1 cellular context compared by ENCODE assay signal in the genomic region with DNA sequence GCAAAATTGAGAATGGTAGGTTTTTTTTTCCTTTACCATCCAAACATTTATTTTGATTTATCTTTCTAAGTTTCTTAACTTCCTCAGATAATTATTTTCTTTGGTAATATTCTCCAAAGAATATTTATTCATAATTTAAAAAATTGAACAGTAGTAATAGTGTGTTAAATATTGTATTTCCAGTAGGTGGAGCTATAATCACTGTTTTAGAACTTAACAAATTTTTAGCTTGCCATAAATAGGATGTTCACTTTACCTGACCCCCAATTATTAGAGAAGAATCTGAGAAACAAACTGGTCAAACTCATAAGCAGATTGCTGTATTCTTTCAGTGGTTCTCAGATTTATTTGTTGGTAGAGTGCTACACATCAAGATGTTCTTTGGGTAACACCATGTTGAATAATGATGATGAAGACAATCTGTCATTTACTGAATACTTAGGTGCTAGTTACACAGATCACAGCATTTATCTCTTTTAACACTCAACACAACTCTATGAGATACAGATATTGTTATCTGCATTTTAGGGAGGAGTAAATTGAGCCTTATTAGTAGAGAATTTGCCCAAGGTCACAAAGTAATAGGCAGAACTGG.
TF ChIP-seq lines count a peak whose summit lies in the region.

No MANE protein-coding gene starts in this region.

TF ChIP-seq in SK-N-SH, 30 proteins besides CTCF, POLR2A, EP300 and RAD21 (continued from another document):
- TF ChIP-seq, protein P1, sequence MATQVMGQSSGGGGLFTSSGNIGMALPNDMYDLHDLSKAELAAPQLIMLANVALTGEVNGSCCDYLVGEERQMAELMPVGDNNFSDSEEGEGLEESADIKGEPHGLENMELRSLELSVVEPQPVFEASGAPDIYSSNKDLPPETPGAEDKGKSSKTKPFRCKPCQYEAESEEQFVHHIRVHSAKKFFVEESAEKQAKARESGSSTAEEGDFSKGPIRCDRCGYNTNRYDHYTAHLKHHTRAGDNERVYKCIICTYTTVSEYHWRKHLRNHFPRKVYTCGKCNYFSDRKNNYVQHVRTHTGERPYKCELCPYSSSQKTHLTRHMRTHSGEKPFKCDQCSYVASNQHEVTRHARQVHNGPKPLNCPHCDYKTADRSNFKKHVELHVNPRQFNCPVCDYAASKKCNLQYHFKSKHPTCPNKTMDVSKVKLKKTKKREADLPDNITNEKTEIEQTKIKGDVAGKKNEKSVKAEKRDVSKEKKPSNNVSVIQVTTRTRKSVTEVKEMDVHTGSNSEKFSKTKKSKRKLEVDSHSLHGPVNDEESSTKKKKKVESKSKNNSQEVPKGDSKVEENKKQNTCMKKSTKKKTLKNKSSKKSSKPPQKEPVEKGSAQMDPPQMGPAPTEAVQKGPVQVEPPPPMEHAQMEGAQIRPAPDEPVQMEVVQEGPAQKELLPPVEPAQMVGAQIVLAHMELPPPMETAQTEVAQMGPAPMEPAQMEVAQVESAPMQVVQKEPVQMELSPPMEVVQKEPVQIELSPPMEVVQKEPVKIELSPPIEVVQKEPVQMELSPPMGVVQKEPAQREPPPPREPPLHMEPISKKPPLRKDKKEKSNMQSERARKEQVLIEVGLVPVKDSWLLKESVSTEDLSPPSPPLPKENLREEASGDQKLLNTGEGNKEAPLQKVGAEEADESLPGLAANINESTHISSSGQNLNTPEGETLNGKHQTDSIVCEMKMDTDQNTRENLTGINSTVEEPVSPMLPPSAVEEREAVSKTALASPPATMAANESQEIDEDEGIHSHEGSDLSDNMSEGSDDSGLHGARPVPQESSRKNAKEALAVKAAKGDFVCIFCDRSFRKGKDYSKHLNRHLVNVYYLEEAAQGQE (IDR thresholded peaks at IDR 0.05; ENCODE audit: low read depth, low read length) = no peak
- TF ChIP-seq FOSL2 (IDR thresholded peaks at IDR 0.05; ENCODE audit: borderline replicate concordance, low read depth) = no peak
- TF ChIP-seq, protein P2, sequence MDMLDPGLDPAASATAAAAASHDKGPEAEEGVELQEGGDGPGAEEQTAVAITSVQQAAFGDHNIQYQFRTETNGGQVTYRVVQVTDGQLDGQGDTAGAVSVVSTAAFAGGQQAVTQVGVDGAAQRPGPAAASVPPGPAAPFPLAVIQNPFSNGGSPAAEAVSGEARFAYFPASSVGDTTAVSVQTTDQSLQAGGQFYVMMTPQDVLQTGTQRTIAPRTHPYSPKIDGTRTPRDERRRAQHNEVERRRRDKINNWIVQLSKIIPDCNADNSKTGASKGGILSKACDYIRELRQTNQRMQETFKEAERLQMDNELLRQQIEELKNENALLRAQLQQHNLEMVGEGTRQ (IDR thresholded peaks at IDR 0.05; ENCODE audit: borderline replicate concordance, low read depth, low read length) = no peak
- TF ChIP-seq, protein P3, sequence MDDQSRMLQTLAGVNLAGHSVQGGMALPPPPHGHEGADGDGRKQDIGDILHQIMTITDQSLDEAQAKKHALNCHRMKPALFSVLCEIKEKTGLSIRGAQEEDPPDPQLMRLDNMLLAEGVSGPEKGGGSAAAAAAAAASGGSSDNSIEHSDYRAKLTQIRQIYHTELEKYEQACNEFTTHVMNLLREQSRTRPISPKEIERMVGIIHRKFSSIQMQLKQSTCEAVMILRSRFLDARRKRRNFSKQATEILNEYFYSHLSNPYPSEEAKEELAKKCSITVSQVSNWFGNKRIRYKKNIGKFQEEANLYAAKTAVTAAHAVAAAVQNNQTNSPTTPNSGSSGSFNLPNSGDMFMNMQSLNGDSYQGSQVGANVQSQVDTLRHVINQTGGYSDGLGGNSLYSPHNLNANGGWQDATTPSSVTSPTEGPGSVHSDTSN (IDR thresholded peaks at IDR 0.05) = no peak
- TF ChIP-seq FOXJ3 (CRISPR knock-in tag; IDR thresholded peaks at IDR 0.05) = no peak
- TF ChIP-seq YY1 (IDR thresholded peaks at IDR 0.05; ENCODE audit: low read depth) = no peak
- TF ChIP-seq RFX5 (IDR thresholded peaks at IDR 0.05; ENCODE audit: low read length) = no peak
- no peak for TF ChIP-seq MEF2A (IDR thresholded peaks at IDR 0.05; ENCODE audit: borderline replicate concordance, low read depth)
- no peak for TF ChIP-seq EZH2phosphoT487 (IDR thresholded peaks at IDR 0.05; ENCODE audit: borderline replicate concordance, low read depth)
